ENCODE assay signal across 14 cellular contexts in genomic region chr2:237061356-237061755, GRCh38.
"Had no signal": no experiment of that assay in that cellular context is flagged by ENCODE, and none has a peak within 500 bp of the region (broad histone marks: within the 10 kb centered on the region; RNA-seq: fewer than 3 reads in every experiment).

No MANE protein-coding gene starts in this region.

- H3K4me1 ChIP-seq: adrenal gland had no signal

- H3K27ac ChIP-seq: adrenal gland, gastrocnemius medialis, left ventricle myocardium inferior, right atrium auricular region, testis, upper lobe of right lung had no signal

- H3K27me3 ChIP-seq: adrenal gland, gastrocnemius medialis, right atrium auricular region, testis, upper lobe of right lung had no signal

- H3K4me3 ChIP-seq: adrenal gland, gastrocnemius medialis, left ventricle myocardium inferior, right atrium auricular region, testis, upper lobe of right lung had no signal

- H3K27me3 Mint-ChIP-seq: stimulated activated naive CD8-positive, alpha-beta T cell treated with anti-CD3 and anti-CD28 coated beads, Interleukin-15, amount 100 ng/mL, for 72 hours had no signal

- H3K4me3 Mint-ChIP-seq: nephron; stimulated activated naive CD8-positive, alpha-beta T cell treated with anti-CD3 and anti-CD28 coated beads, Interleukin-15, amount 100 ng/mL, for 72 hours had no signal

- H3K9me3 Mint-ChIP-seq: activated naive CD4-positive, alpha-beta T cell treated with anti-CD3 and anti-CD28 coated beads, Interleukin-2, amount 50 U/mL, for 72 hours; nephron; stimulated activated naive CD8-positive, alpha-beta T cell treated with anti-CD3 and anti-CD28 coated beads, Interleukin-15, amount 100 ng/mL, for 72 hours had no signal

- H3K36me3 Mint-ChIP-seq: activated naive CD4-positive, alpha-beta T cell treated with anti-CD3 and anti-CD28 coated beads, Interleukin-2, amount 50 U/mL, for 72 hours had no signal

- H3K27ac Mint-ChIP-seq: activated naive CD4-positive, alpha-beta T cell treated with anti-CD3 and anti-CD28 coated beads, Interleukin-2, amount 50 U/mL, for 72 hours; progenitor cell of endocrine pancreas; stimulated activated naive CD8-positive, alpha-beta T cell treated with anti-CD3 and anti-CD28 coated beads, Interleukin-15, amount 100 ng/mL, for 72 hours had no signal

- DNase-seq: gastrocnemius medialis; kidney; left ventricle myocardium inferior; stimulated activated CD4-positive, alpha-beta T cell treated with anti-CD3 and anti-CD28 coated beads, Interleukin-12 subunit alpha, Interleukin-12 subunit beta, amount 100 ng/mL, for 4 hours; stimulated activated CD4-positive, alpha-beta T cell treated with anti-CD3 and anti-CD28 coated beads, Interleukin-1b, Interleukin-23, amount 100 ng/mL, for 48 hours; stimulated activated naive CD8-positive, alpha-beta T cell treated with anti-CD3 and anti-CD28 coated beads, Interleukin-15, amount 100 ng/mL, for 72 hours; T1000; upper lobe of right lung had no signal

- H3K9me3 ChIP-seq: adrenal gland, gastrocnemius medialis, left ventricle myocardium inferior, right atrium auricular region, testis, upper lobe of right lung had no signal

- H3K36me3 ChIP-seq: adrenal gland, gastrocnemius medialis, left ventricle myocardium inferior, right atrium auricular region, upper lobe of right lung had no signal

- ATAC-seq: activated naive CD4-positive, alpha-beta T cell treated with anti-CD3 and anti-CD28 coated beads, Interleukin-2, amount 50 U/mL, for 72 hours had no signal
